ENCODE assay signal across 12 cellular contexts in the genomic region with DNA sequence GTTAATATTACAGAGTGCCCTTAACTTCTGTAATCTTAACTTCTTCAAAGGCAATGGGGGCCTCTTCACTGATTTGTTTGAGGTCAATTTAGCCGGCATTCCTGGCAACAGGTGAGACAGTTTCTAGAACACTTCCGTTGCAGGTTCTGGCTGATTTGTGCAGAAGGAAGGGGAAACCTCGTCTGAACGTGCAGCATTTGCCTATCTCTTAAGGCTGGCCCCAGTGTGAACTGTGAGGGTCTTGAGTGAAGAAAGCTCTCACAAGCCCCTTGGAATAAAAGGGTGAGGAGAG. TPM values are rescaled to one million over a fixed set of nuclear protein-coding genes. Genes with fewer than 3 reads are reported as not detected.
"Had no signal": no experiment of that assay in that cellular context is flagged by ENCODE, and none has a peak within 500 bp of the region (broad histone marks: within the 10 kb centered on the region; RNA-seq: fewer than 3 reads in every experiment).

No MANE protein-coding gene starts in this region.

- H3K36me3 ChIP-seq: esophagus muscularis mucosa, gastroesophageal sphincter, prostate gland, suprapubic skin, thyroid gland had no signal

- H3K9ac ChIP-seq: parathyroid adenoma had no signal

- DNase-seq: cortex of kidney had no signal

- H3K27me3 ChIP-seq: thyroid gland had no signal

- H3K4me1 ChIP-seq: prostate gland had no signal

- H3K27ac ChIP-seq: epithelial cell of prostate, parathyroid adenoma, prostate gland, thyroid gland had no signal

- H3K4me3 ChIP-seq: prostate gland, thyroid gland had no signal

- H3K9me3 ChIP-seq: esophagus muscularis mucosa, gastroesophageal sphincter, prostate gland, suprapubic skin, thyroid gland had no signal

- H3K9me3 Mint-ChIP-seq: mesothelial cell of epicardium; natural killer cell treated with Interleukin-12 subunit alpha and Interleukin-12 subunit beta and Interleukin-15 and Interleukin-18, amount 100 ng/mL, for 72 hours; stimulated activated effector memory CD8-positive, alpha-beta T cell treated with anti-CD3 and anti-CD28 coated beads, Interleukin-12 subunit alpha, Interleukin-12 subunit beta, amount 100 ng/mL, for 72 hours; type B pancreatic cell had no signal

- H3K79me2 ChIP-seq: parathyroid adenoma had no signal

- H3K27ac Mint-ChIP-seq: mesothelial cell of epicardium; natural killer cell treated with Interleukin-12 subunit alpha and Interleukin-12 subunit beta and Interleukin-15 and Interleukin-18, amount 100 ng/mL, for 72 hours had no signal

- H3K36me3 Mint-ChIP-seq: mesothelial cell of epicardium; natural killer cell treated with Interleukin-12 subunit alpha and Interleukin-12 subunit beta and Interleukin-15 and Interleukin-18, amount 100 ng/mL, for 72 hours; stimulated activated effector memory CD8-positive, alpha-beta T cell treated with anti-CD3 and anti-CD28 coated beads, Interleukin-12 subunit alpha, Interleukin-12 subunit beta, amount 100 ng/mL, for 72 hours; type B pancreatic cell had no signal

RNA-seq across cellular contexts. Expression of gene COL12A1, which starts 3.5 kb away (rescaled TPM):
- total RNA-seq: natural killer cell treated with Interleukin-12 subunit alpha and Interleukin-12 subunit beta and Interleukin-15 and Interleukin-18, amount 100 ng/mL, for 72 hours had no signal
